ENCODE assay signal across 17 cellular contexts in genomic region chr3:27642796-27643195, GRCh38.
"Had no signal": no experiment of that assay in that cellular context is flagged by ENCODE, and none has a peak within 500 bp of the region (broad histone marks: within the 10 kb centered on the region; RNA-seq: fewer than 3 reads in every experiment).

No MANE protein-coding gene starts in this region.

- H3K4me1 ChIP-seq: gastrocnemius medialis, right lobe of liver had no signal

- H3K9me3 Mint-ChIP-seq: central memory CD8-positive, alpha-beta T cell; mesothelial cell of epicardium; neural crest cell; WTC11 had no signal

- H3K27me3 Mint-ChIP-seq: central memory CD8-positive, alpha-beta T cell had no signal

- H3K36me3 Mint-ChIP-seq: mesothelial cell of epicardium, WTC11 had no signal

- H3K4me3 ChIP-seq: gastrocnemius medialis, heart left ventricle, lower lobe of right lung, ovary, right lobe of liver had no signal

- H3K27me3 ChIP-seq: gastrocnemius medialis, heart left ventricle, ovary, right lobe of liver had no signal

- DNase-seq: activated CD4-positive, alpha-beta T cell treated with anti-CD3 and anti-CD28 coated beads for 4 hours; activated CD8-positive, alpha-beta memory T cell treated with anti-CD3 and anti-CD28 coated beads, Interleukin-2, amount 50 U/mL, for 48 hours; activated naive CD4-positive, alpha-beta T cell; effector memory CD4-positive, alpha-beta T cell; gastrocnemius medialis; heart left ventricle; left colon; lower lobe of right lung; ovary; right lobe of liver; stimulated activated CD4-positive, alpha-beta T cell treated with anti-CD3 and anti-CD28 coated beads, Interleukin-1b, Interleukin-23, amount 100 ng/mL, for 48 hours; T-helper 2 cell had no signal

- H3K9me3 ChIP-seq: gastrocnemius medialis, heart left ventricle, lower lobe of right lung, ovary, right lobe of liver had no signal

- H3K36me3 ChIP-seq: gastrocnemius medialis, heart left ventricle, lower lobe of right lung, ovary, right lobe of liver had no signal

- H3K4me1 Mint-ChIP-seq: mesothelial cell of epicardium had no signal

- H3K27ac ChIP-seq: epithelial cell of prostate, gastrocnemius medialis, heart left ventricle, lower lobe of right lung, ovary, right lobe of liver had no signal

- H3K4me3 Mint-ChIP-seq: central memory CD8-positive, alpha-beta T cell; mesothelial cell of epicardium; neural crest cell; WTC11 had no signal

- H3K27ac Mint-ChIP-seq: mesothelial cell of epicardium, WTC11 had no signal

- ATAC-seq: gastrocnemius medialis, heart left ventricle, WTC11 had no signal
